In genomic region chr10:86936661-86937501, GRCh38 we compare ENCODE assay signal across 14 cellular contexts. TPM values are rescaled to one million over a fixed set of nuclear protein-coding genes. Genes with fewer than 3 reads are reported as not detected.
A peak's percentile ranks its signal among the peaks of the same experiment; 100 is the strongest.
DNase-seq lines count a peak whose midpoint lies in the region; ATAC-seq and TF ChIP-seq lines count a peak whose summit lies in the region.
"Had no signal": no experiment of that assay in that cellular context is flagged by ENCODE, and none has a peak within 500 bp of the region (broad histone marks: within the 10 kb centered on the region; RNA-seq: fewer than 3 reads in every experiment).

No MANE protein-coding gene starts in this region.

- peak overlapping the region; percentile 84 for H3K27ac Mint-ChIP-seq in chondrocyte (ENCODE audit: unreplicated experiment)
- peak overlapping the region; percentile 78 for H3K27ac Mint-ChIP-seq in neural crest cell (ENCODE audit: unreplicated experiment)
- H3K27ac Mint-ChIP-seq: CD14-positive monocyte had no signal

- H3K4me3 Mint-ChIP-seq in chondrocyte (ENCODE audit: unreplicated experiment) (no peak overlapping the region), neural crest cell (no peak overlapping the region)
- H3K4me3 Mint-ChIP-seq: CD14-positive monocyte had no signal

- no peak for TF ChIP-seq CTCF in chondrocyte (IDR thresholded peaks at IDR 0.05)
- no peak for TF ChIP-seq CTCF in neural crest cell (conservative IDR thresholded peaks at IDR 0.05)

- DNase-seq in Daoy (ENCODE audit: low read depth) (peak; percentile 32), NCI-H146 (lab: John Stamatoyannopoulos, UW) (peak; percentile 62), chondrocyte (ENCODE audit: low spot score) (peak; percentile 77), neural crest cell (ENCODE audit: low read depth, low spot score) (no peak), NCI-H1694 treated with DMSO at 0.1 percent for 48 hours (lab: John Stamatoyannopoulos, UW) (no peak), DMS 273 (lab: John Stamatoyannopoulos, UW; ENCODE audit: unreplicated experiment) (no peak), NCI-H2081 treated with DMSO at 0.1 percent for 48 hours (lab: John Stamatoyannopoulos, UW) (no peak), left ventricle myocardium superior (no peak)
- DNase-seq: activated T-cell treated with anti-CD3 and anti-CD28 coated beads, Interleukin-2, amount 50 U/mL, for 1 hour; amygdala; effector CD4-positive, alpha-beta T cell; SW 1271 had no signal

- intact Hi-C loops in left ventricle myocardium superior (cut with micrococcal nuclease) = no loop called here

- no peak for ATAC-seq in left ventricle myocardium superior

- no peaks in the 10 kb centered on the region for H3K27me3 Mint-ChIP-seq in chondrocyte (ENCODE audit: low read depth)
- H3K27me3 Mint-ChIP-seq in neural crest cell (ENCODE audit: low read depth) = no peaks in the 10 kb centered on the region

- H3K36me3 Mint-ChIP-seq in chondrocyte (ENCODE audit: low read depth) (peaks cover 2% of the 10 kb centered on the region), neural crest cell (ENCODE audit: low read depth) (peaks cover 2% of the 10 kb centered on the region)
- H3K36me3 Mint-ChIP-seq: CD14-positive monocyte had no signal

- H3K9me3 Mint-ChIP-seq in chondrocyte (ENCODE audit: low read depth) (no peaks in the 10 kb centered on the region), neural crest cell (no peaks in the 10 kb centered on the region)
- H3K9me3 Mint-ChIP-seq: CD14-positive monocyte, nephron had no signal

- H3K4me1 Mint-ChIP-seq in chondrocyte (ENCODE audit: low read depth) (peaks cover 20% of the 10 kb centered on the region), neural crest cell (peaks cover 4% of the 10 kb centered on the region)

RNA-seq across cellular contexts. Expression of gene MMRN2, which starts 20.5 kb away (rescaled TPM):
- total RNA-seq in Daoy (2014; rRNA removed; shearing (Covaris generic)) = 0.06 TPM in 1 of 2 replicates, not detected in the other
- total RNA-seq in chondrocyte (0.31 to 0.92 TPM (median 0.40 TPM) in 3 replicates), neural crest cell (0.27 and 0.40 TPM in 2 replicates), left ventricle myocardium superior (31.3 TPM)

RNA-seq across cellular contexts. Expression of gene SNCG, which starts 21.5 kb away (rescaled TPM):
- total RNA-seq in Daoy (2014; rRNA removed; shearing (Covaris generic)) = 1.7 TPM in 1 of 2 replicates, not detected in the other
- 1.2 to 2.2 TPM (median 1.5 TPM) in 3 replicates for total RNA-seq in chondrocyte
- total RNA-seq in neural crest cell = 7.8 and 8.2 TPM in 2 replicates
- total RNA-seq in left ventricle myocardium superior = 21.2 TPM

RNA-seq across cellular contexts. Expression of gene ADIRF, which starts 31.4 kb away (rescaled TPM):
- not detected in 2 replicates for total RNA-seq in Daoy (2014; rRNA removed; shearing (Covaris generic))
- total RNA-seq in chondrocyte (0.54 to 0.65 TPM in 2 of 3 replicates, not detected in the other), neural crest cell (not detected in 2 replicates), left ventricle myocardium superior (41.8 TPM)

Comparison
In these comparisons a context has a peak if more than half of its experiments do, and no peak if none do; other contexts are left out.
1. DNase-seq: peak in Daoy (single experiment), NCI-H146 (single experiment) and chondrocyte (single experiment); none in neural crest cell (single experiment), NCI-H1694 treated with DMSO at 0.1 percent for 48 hours (single experiment), DMS 273 (single experiment), NCI-H2081 treated with DMSO at 0.1 percent for 48 hours (single experiment) and left ventricle myocardium superior (single experiment).
2. RNA of gene MMRN2, which starts 20.5 kb away (total RNA-seq): 31.3 TPM in left ventricle myocardium superior (single experiment); 0.31 to 0.92 TPM in chondrocyte, 0.27 to 0.40 TPM in neural crest cell and 0.06 TPM in Daoy; every median in the first group is over 10 times any median in the second.
3. RNA of gene ADIRF, which starts 31.4 kb away (total RNA-seq): 41.8 TPM in left ventricle myocardium superior (single experiment); 0.54 to 0.65 TPM in chondrocyte, not detected in neural crest cell and not detected in Daoy; every median in the first group is over 10 times any median in the second.